8 cellular contexts compared by ENCODE assay signal in the genomic region with DNA sequence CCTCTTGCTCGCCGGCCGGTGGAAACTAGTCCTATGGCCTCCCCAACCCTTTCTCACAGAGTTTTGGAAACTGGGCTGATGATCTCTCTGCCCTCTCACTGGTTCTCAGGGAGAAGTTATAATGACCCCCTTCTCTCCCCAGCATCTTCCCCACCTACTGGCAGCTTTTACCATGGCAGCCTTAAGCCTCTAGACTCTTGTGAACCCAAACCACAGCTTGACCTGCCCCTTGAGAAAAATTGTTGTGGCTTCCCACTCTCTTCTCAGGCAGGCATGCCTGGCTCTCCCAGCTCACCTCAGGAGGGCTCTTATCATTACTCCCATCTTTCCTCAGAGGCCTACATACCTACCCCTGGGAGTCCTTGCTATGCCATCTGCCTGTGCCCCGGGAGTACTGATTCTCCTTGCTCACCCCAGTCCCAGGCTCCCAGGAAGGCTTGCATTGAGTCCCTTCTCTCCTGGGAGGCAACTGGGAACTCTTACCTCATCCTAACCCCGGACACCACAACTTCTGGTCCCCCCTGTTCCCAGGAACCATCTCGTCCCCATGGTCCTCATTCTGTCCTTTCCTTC. TPM values are rescaled to one million over a fixed set of nuclear protein-coding genes. Genes with fewer than 3 reads are reported as not detected.
DNase-seq lines count a peak whose midpoint lies in the region; ATAC-seq and TF ChIP-seq lines count a peak whose summit lies in the region.

No MANE protein-coding gene starts in this region.

- H3K27me3 ChIP-seq in thyroid gland, result no peaks in the 10 kb centered on the region

- H3K4me3 ChIP-seq in thyroid gland (replicated peaks in 1 of 3), result no peak overlapping the region

- H3K4me1 Mint-ChIP-seq in T-cell, result peaks cover 44 to 51% (median 44%) of the 10 kb centered on the region in 3 donors

- DNase-seq in AG09319 (ENCODE audit: extremely low read depth, low read depth) (no peak), T-cell (peak in 5 of 34 experiments; percentile 4 to 31 (median 21)), glomerular visceral epithelial cell (ENCODE audit: extremely low spot score) (peak; percentile 80), thyroid gland (no peak), left colon (no peak), amniotic stem cell (lab: John Stamatoyannopoulos, UW) (no peak)

- H3K9me3 Mint-ChIP-seq in T-cell, result no peaks in the 10 kb centered on the region

- H3K4me3 Mint-ChIP-seq in T-cell, result peak overlapping the region; percentile 93 to 100 (median 99)

- TF ChIP-seq CTCF in AG09319 (IDR thresholded peaks at IDR 0.05; ENCODE audit: low read depth, low read length) (peak; percentile 17), thyroid gland (IDR thresholded peaks at IDR 0.05) (no peak)

- intact Hi-C loops in thyroid gland (cut with DNase I) (loop anchor here (5.0 kb wide), 1 partner anchor 40 kb away; a partner anchor contains a TSS), left colon (cut with DNase I, micrococcal nuclease) (no loop called here)

- H3K27me3 Mint-ChIP-seq in T-cell, result no peaks in the 10 kb centered on the region

- peaks cover 20 to 21% of the 10 kb centered on the region in 2 donors for H3K36me3 ChIP-seq in thyroid gland

- H3K9me3 ChIP-seq in thyroid gland, result no peaks in the 10 kb centered on the region

- 91 to 93% methylated on average over 6 of the region's 6 CpGs for WGBS in thyroid gland, 2 donors

- peak overlapping the region; percentile 98 to 99 for H3K27ac Mint-ChIP-seq in T-cell

- CTCF ChIA-PET in T-cell (lab: Charles Lee), result interaction anchor here (0.5 to 1.6 kb wide), 3 partner anchors 39 to 95 kb away, joined by 3 to 6 read pairs (median 4); a partner anchor contains a TSS

- TF ChIP-seq POLR2A in thyroid gland (IDR thresholded peaks at IDR 0.05), result no peak

- H3K27ac ChIP-seq in thyroid gland, result peak overlapping the region in 2 of 3 donors; percentile 28 to 98

- peaks cover 22% of the 10 kb centered on the region for H3K36me3 Mint-ChIP-seq in T-cell

- ATAC-seq in GM19351 (IDR thresholded peaks at IDR 0.05; ENCODE audit: unreplicated experiment), result peak; percentile 47
- no peak for ATAC-seq in T-cell (replicated peaks in 1 of 4)
- ATAC-seq in left colon, result no peak
- ATAC-seq in activated CD4-positive, CD25-positive, alpha-beta regulatory T cell treated with anti-CD3 and anti-CD28 coated beads, Interleukin-2, amount 50 U/mL, for 24 hours, result no peak

- H3K4me1 ChIP-seq in thyroid gland, result peaks cover 0 to 6% of the 10 kb centered on the region in 2 donors

- POLR2A ChIA-PET in T-cell (lab: Charles Lee), result no interaction called here

RNA-seq across cellular contexts. Expression of a gene that starts 1.6 kb away (rescaled TPM):
- total RNA-seq in T-cell, result 10 to 100 TPM; 24.4 to 29.3 (median 25.0) TPM
- 10 to 100 TPM; 23.4 to 40.0 (median 34.9) TPM for total RNA-seq in thyroid gland
- total RNA-seq in left colon, result 10 to 100 TPM; 16.8 to 22.1 TPM

RNA-seq across cellular contexts. Expression of a gene that starts 38.7 kb away (rescaled TPM):
- total RNA-seq in T-cell, result 100 to 1,000 TPM in 4 of 5 donors, 10 to 100 TPM in 1; 96.3 to 141 (median 127) TPM
- total RNA-seq in thyroid gland, result 100 to 1,000 TPM; 122 to 367 (median 267) TPM
- 100 to 1,000 TPM; 362 to 413 TPM for total RNA-seq in left colon

RNA-seq across cellular contexts. Expression of a gene that starts 38.8 kb away (rescaled TPM):
- total RNA-seq in T-cell, result 10 to 100 TPM; 31.4 to 35.3 (median 34.6) TPM
- total RNA-seq in thyroid gland, result 100 to 1,000 TPM in 2 of 4 donors, 10 to 100 TPM in 2; 73.5 to 111 (median 99.4) TPM
- total RNA-seq in left colon, result 10 to 100 TPM; 46.3 to 53.6 TPM

RNA-seq across cellular contexts. Expression of a gene that starts 51.9 kb away (rescaled TPM):
- 10 to 100 TPM in 2 of 5 donors, 1 to 10 TPM in 3; 5.9 to 10.4 (median 9.5) TPM for total RNA-seq in T-cell
- 100 to 1,000 TPM; 103 to 199 (median 152) TPM for total RNA-seq in thyroid gland
- total RNA-seq in left colon, result 10 to 100 TPM; 71.1 to 84.5 TPM
